Comparison of ENCODE assay signal across 18 cellular contexts in genomic region chr5:128763324-128763723, GRCh38.
A peak's percentile ranks its signal among the peaks of the same experiment; 100 is the strongest.
DNase-seq lines count a peak whose midpoint lies in the region; ATAC-seq and TF ChIP-seq lines count a peak whose summit lies in the region.
"Had no signal": no experiment of that assay in that cellular context is flagged by ENCODE, and none has a peak within 500 bp of the region (broad histone marks: within the 10 kb centered on the region; RNA-seq: fewer than 3 reads in every experiment).

No MANE protein-coding gene starts in this region.

- no peaks in the 10 kb centered on the region for H3K27me3 ChIP-seq in right atrium auricular region
- no peaks in the 10 kb centered on the region for H3K27me3 ChIP-seq in right cardiac atrium (ENCODE audit: control insufficient read depth, insufficient read depth)
- H3K27me3 ChIP-seq in thoracic aorta (replicated peaks; ENCODE audit: insufficient read depth), result no peaks in the 10 kb centered on the region
- no peaks in the 10 kb centered on the region for H3K27me3 ChIP-seq in testis

- no peaks in the 10 kb centered on the region for H3K9me3 ChIP-seq in right atrium auricular region
- no peaks in the 10 kb centered on the region for H3K9me3 ChIP-seq in right cardiac atrium (ENCODE audit: control insufficient read depth, low read length)
- H3K9me3 ChIP-seq in thoracic aorta, result no peaks in the 10 kb centered on the region
- no peaks in the 10 kb centered on the region for H3K9me3 ChIP-seq in testis
- H3K9me3 ChIP-seq: Caco-2 had no signal

- 25% methylated on average over 2 of the region's 2 CpGs for WGBS in right cardiac atrium
- 44 to 61% methylated on average over 2 of the region's 2 CpGs for WGBS in testis, 2 donors

- ATAC-seq in Right ventricle myocardium superior (ENCODE audit: poor library complexity) (peak; percentile 38), right cardiac atrium (peak in 1 of 2 donors; percentile 47), thoracic aorta (ENCODE audit: insufficient number of reproducible peaks, low FRiP score, low read depth) (no peak)
- ATAC-seq: CD8-positive, alpha-beta T cell; GM23338; HCT116 had no signal

- TF ChIP-seq CTCF in right atrium auricular region (IDR thresholded peaks at IDR 0.05) (no peak), fibroblast of mammary gland (conservative IDR thresholded peaks at IDR 0.05; ENCODE audit: control insufficient read depth, insufficient read depth, low read depth, low read length) (no peak), thoracic aorta (IDR thresholded peaks at IDR 0.05) (no peak), testis (IDR thresholded peaks at IDR 0.05) (no peak)

- no peak for TF ChIP-seq POLR2A in testis (IDR thresholded peaks at IDR 0.05)

- H3K4me1 ChIP-seq in right atrium auricular region (no peaks in the 10 kb centered on the region), right cardiac atrium (ENCODE audit: control insufficient read depth, insufficient read depth, low read length) (no peaks in the 10 kb centered on the region), thoracic aorta (ENCODE audit: control insufficient read depth in 1 of 2, low read depth in 2 of 2) (peaks cover 13 to 40% of the 10 kb centered on the region in 2 donors), testis (no peaks in the 10 kb centered on the region)
- H3K4me1 ChIP-seq: Caco-2 had no signal

- intact Hi-C loops in Right ventricle myocardium superior (cut with DNase I), result no loop called here
- intact Hi-C loops in right cardiac atrium (cut with DNase I), result no loop called here
- intact Hi-C loops in testis (cut with DNase I; ENCODE audit: low total_unique reads), result no loop called here

- H3K36me3 ChIP-seq in right atrium auricular region (no peaks in the 10 kb centered on the region), thoracic aorta (no peaks in the 10 kb centered on the region), testis (ENCODE audit: low read depth, missing control alignments) (no peaks in the 10 kb centered on the region)

- no peak overlapping the region for H3K27ac ChIP-seq in right atrium auricular region
- no peak overlapping the region for H3K27ac ChIP-seq in right cardiac atrium (ENCODE audit: low read length)
- H3K27ac ChIP-seq in thoracic aorta, result peak overlapping the region; percentile 60 to 61
- H3K27ac ChIP-seq in testis, result no peak overlapping the region
- H3K27ac ChIP-seq: C4-2B had no signal

- no peak overlapping the region for H3K4me3 ChIP-seq in right atrium auricular region
- no peak overlapping the region for H3K4me3 ChIP-seq in fibroblast of mammary gland (ENCODE audit: control insufficient read depth, low read depth, low read length)
- H3K4me3 ChIP-seq in right cardiac atrium (ENCODE audit: low read length), result no peak overlapping the region
- H3K4me3 ChIP-seq in thoracic aorta, result no peak overlapping the region
- no peak overlapping the region for H3K4me3 ChIP-seq in testis
- H3K4me3 ChIP-seq: GM23338 had no signal

- DNase-seq in Right ventricle myocardium superior, result peak; percentile 40
- DNase-seq in right atrium auricular region (ENCODE audit: low spot score), result no peak
- peak; percentile 11 for DNase-seq in fibroblast of mammary gland (ENCODE audit: low read depth)
- DNase-seq in right cardiac atrium, result peak in 2 of 3 donors; percentile 12 to 62
- DNase-seq in thoracic aorta (ENCODE audit: low spot score), result no peak
- no peak for DNase-seq in NCI-H510A (lab: John Stamatoyannopoulos, UW)
- DNase-seq in testis, result no peak
- no peak for DNase-seq in activated CD4-positive, alpha-beta T cell treated with anti-CD3 and anti-CD28 coated beads for 4 hours
- DNase-seq: Caco-2; CD4-positive, CD25-positive, alpha-beta regulatory T cell; CD8-positive, alpha-beta T cell; DMS53; DMS79 treated with DMSO at 0.1 percent for 48 hours; GF-D8; H9 had no signal

Comparison
In these comparisons a context has a peak if more than half of its experiments do, and no peak if none do; other contexts are left out.
1. DNase-seq: peak in Right ventricle myocardium superior (single experiment), fibroblast of mammary gland (single experiment) and right cardiac atrium (2 of 3); none in right atrium auricular region (single experiment), thoracic aorta (single experiment), NCI-H510A (single experiment), testis (single experiment) and activated CD4-positive, alpha-beta T cell treated with anti-CD3 and anti-CD28 coated beads for 4 hours (0 of 2).
2. H3K27ac ChIP-seq: peak in thoracic aorta (2 of 2); none in right atrium auricular region (0 of 2), right cardiac atrium (single experiment) and testis (0 of 2).